8 cellular contexts compared by ENCODE assay signal in genomic region chr11:116791002-116791812, GRCh38. TPM values are rescaled to one million over a fixed set of nuclear protein-coding genes. Genes with fewer than 3 reads are reported as not detected.
DNase-seq lines count a peak whose midpoint lies in the region; ATAC-seq and TF ChIP-seq lines count a peak whose summit lies in the region.

No MANE protein-coding gene starts in this region.

- intact Hi-C loops in left cardiac atrium (cut with DNase I) (loop anchor here (1.0 to 5.0 kb wide), 4 partner anchors 41 to 436 kb away; no protein-coding TSS in a partner anchor), uterus (cut with DNase I; ENCODE audit: low total_unique reads) (loop anchor here (10.0 kb wide), 1 partner anchor 434 kb away; no protein-coding TSS in a partner anchor)

- no peaks in the 10 kb centered on the region for H3K27me3 ChIP-seq in uterus

- H3K4me3 ChIP-seq in NB4 (ENCODE audit: low read depth, low read length) (no peak overlapping the region), uterus (no peak overlapping the region)

- TF ChIP-seq CTCF in GM10266 (IDR thresholded peaks at IDR 0.05; ENCODE audit: control insufficient read depth, insufficient read depth, low read depth, missing control alignments) (peak; percentile 92), NB4 (IDR thresholded peaks at IDR 0.05; ENCODE audit: low read depth, low read length) (peak; percentile 91), uterus (IDR thresholded peaks at IDR 0.05) (peak; percentile 78 to 90 (median 80))

- H3K36me3 Mint-ChIP-seq in activated naive CD8-positive, alpha-beta T cell treated with anti-CD3 and anti-CD28 coated beads, Interleukin-2, amount 50 U/mL, for 24 hours (ENCODE audit: low read depth) = peaks cover 11% of the 10 kb centered on the region

- H3K27ac ChIP-seq in uterus = no peak overlapping the region

- H3K4me1 Mint-ChIP-seq in activated naive CD8-positive, alpha-beta T cell treated with anti-CD3 and anti-CD28 coated beads, Interleukin-2, amount 50 U/mL, for 24 hours = peaks cover 27% of the 10 kb centered on the region

- TF ChIP-seq POLR2A in NB4 (IDR thresholded peaks at IDR 0.05; ENCODE audit: extremely low read depth, insufficient read length) (no peak), uterus (IDR thresholded peaks at IDR 0.05) (no peak)

- peak; percentile 58 for ATAC-seq in activated naive CD8-positive, alpha-beta T cell treated with anti-CD3 and anti-CD28 coated beads, Interleukin-2, amount 50 U/mL, for 24 hours
- ATAC-seq in left cardiac atrium (peak; percentile 70 to 73), HG02763 (IDR thresholded peaks at IDR 0.05; ENCODE audit: unreplicated experiment) (no peak)

- no peak overlapping the region for H3K4me3 Mint-ChIP-seq in activated naive CD8-positive, alpha-beta T cell treated with anti-CD3 and anti-CD28 coated beads, Interleukin-2, amount 50 U/mL, for 24 hours

- H3K27me3 Mint-ChIP-seq in activated naive CD8-positive, alpha-beta T cell treated with anti-CD3 and anti-CD28 coated beads, Interleukin-2, amount 50 U/mL, for 24 hours = peaks cover 2% of the 10 kb centered on the region

- H3K27ac Mint-ChIP-seq in activated naive CD8-positive, alpha-beta T cell treated with anti-CD3 and anti-CD28 coated beads, Interleukin-2, amount 50 U/mL, for 24 hours = no peak overlapping the region

- H3K36me3 ChIP-seq in uterus = no peaks in the 10 kb centered on the region

- H3K9me3 Mint-ChIP-seq in activated naive CD8-positive, alpha-beta T cell treated with anti-CD3 and anti-CD28 coated beads, Interleukin-2, amount 50 U/mL, for 24 hours = no peaks in the 10 kb centered on the region

- DNase-seq in GM10266 (ENCODE audit: extremely low spot score) (peak; percentile 88), NB4 (ENCODE audit: low read depth) (peak; percentile 83), T-helper 1 cell (peak; percentile 59 to 71 (median 62)), left cardiac atrium (peak; percentile 82), putamen (ENCODE audit: low spot score) (peak; percentile 63), uterus (peak; percentile 64 to 69)
- peak; percentile 87 for DNase-seq in activated naive CD8-positive, alpha-beta T cell treated with anti-CD3 and anti-CD28 coated beads, Interleukin-2, amount 50 U/mL, for 24 hours

- H3K9me3 ChIP-seq in uterus = no peaks in the 10 kb centered on the region

- H3K4me1 ChIP-seq in uterus = peaks cover 7 to 10% of the 10 kb centered on the region in 2 donors

RNA-seq across cellular contexts. Expression of gene APOA5, which starts 0.5 kb away (rescaled TPM):
- not detected for total RNA-seq in left cardiac atrium
- total RNA-seq in uterus = not detected

RNA-seq across cellular contexts. Expression of gene ZPR1, which starts 3.4 kb away (rescaled TPM):
- total RNA-seq in left cardiac atrium (10 to 100 TPM; 23.0 to 33.9 TPM), uterus (10 to 100 TPM in 3 of 4 donors, 1 to 10 TPM in 1; 4.1 to 43.1 (median 22.3) TPM)

RNA-seq across cellular contexts. Expression of gene BUD13, which starts 18.4 kb away (rescaled TPM):
- 1 to 10 TPM; 8.1 to 8.2 TPM for total RNA-seq in left cardiac atrium
- 10 to 100 TPM; 12.1 to 18.7 (median 16.2) TPM for total RNA-seq in uterus

RNA-seq across cellular contexts. Expression of gene APOA4, which starts 31.9 kb away (rescaled TPM):
- not detected for total RNA-seq in left cardiac atrium
- total RNA-seq in uterus = not detected

RNA-seq across cellular contexts. Expression of gene APOC3, which starts 38.5 kb away (rescaled TPM):
- not detected for total RNA-seq in left cardiac atrium
- total RNA-seq in uterus = 1 to 10 TPM in 1 of 4 donors, not detected in 3; 1.2 TPM
